18 cellular contexts compared by ENCODE assay signal in genomic region chr4:119697887-119698393, GRCh38.
DNase-seq lines count a peak whose midpoint lies in the region; ATAC-seq lines count a peak whose summit lies in the region.
"Had no signal": no experiment of that assay in that cellular context is flagged by ENCODE, and none has a peak within 500 bp of the region (broad histone marks: within the 10 kb centered on the region; RNA-seq: fewer than 3 reads in every experiment).

No MANE protein-coding gene starts in this region.

- DNase-seq in NCI-H446 (lab: John Stamatoyannopoulos, UW): no peak
- DNase-seq in stimulated activated CD4-positive, alpha-beta T cell treated with anti-CD3 and anti-CD28 coated beads, Interleukin-1b, Interleukin-23, amount 100 ng/mL, for 48 hours: no peak
- DNase-seq in NCI-H2107 (lab: John Stamatoyannopoulos, UW): no peak
- DNase-seq: activated CD8-positive, alpha-beta memory T cell treated with anti-CD3 and anti-CD28 coated beads, Interleukin-2, amount 10 ng/mL, durations not matched to agents 7 days and 5 days; activated naive CD4-positive, alpha-beta T cell; colonic mucosa; left cardiac atrium; NCI-H1417 treated with DMSO at 0.1 percent for 48 hours; NCI-H510A; SHP77 treated with DMSO at 0.1 percent for 48 hours; stimulated activated CD4-positive, alpha-beta T cell treated with anti-CD3 and anti-CD28 coated beads, Interleukin-2, amount 100 ng/mL, for 48 hours had no signal

- peak; percentile 78 for ATAC-seq in GM18520 (IDR thresholded peaks at IDR 0.05; ENCODE audit: unreplicated experiment)
- peak; percentile 83 for ATAC-seq in GM21717 (IDR thresholded peaks at IDR 0.05; ENCODE audit: unreplicated experiment)
- peak; percentile 57 for ATAC-seq in HG03095 (IDR thresholded peaks at IDR 0.05; ENCODE audit: unreplicated experiment)
- ATAC-seq in activated T-helper 17 cell treated with anti-CD3 and anti-CD28 coated beads, Interleukin-2, amount 50 U/mL, for 72 hours (replicated peaks): peak; percentile 52
- ATAC-seq in GM21737 (IDR thresholded peaks at IDR 0.05; ENCODE audit: unreplicated experiment): no peak
- ATAC-seq: activated CD4-positive, CD25-positive, alpha-beta regulatory T cell treated with anti-CD3 and anti-CD28 coated beads, Interleukin-2, amount 50 U/mL, for 24 hours; activated CD8-positive, alpha-beta memory T cell treated with anti-CD3 and anti-CD28 coated beads, Interleukin-2, amount 10 ng/mL, durations not matched to agents 7 days and 5 days; left cardiac atrium had no signal

- no peak overlapping the region for H3K27ac Mint-ChIP-seq in activated T-helper 17 cell treated with anti-CD3 and anti-CD28 coated beads, Interleukin-2, amount 50 U/mL, for 72 hours
- H3K27ac Mint-ChIP-seq: activated CD8-positive, alpha-beta memory T cell treated with anti-CD3 and anti-CD28 coated beads, Interleukin-2, amount 10 ng/mL, durations not matched to agents 7 days and 5 days; mesothelial cell of epicardium had no signal

- H3K27me3 Mint-ChIP-seq in activated T-helper 17 cell treated with anti-CD3 and anti-CD28 coated beads, Interleukin-2, amount 50 U/mL, for 72 hours: peaks cover 14% of the 10 kb centered on the region

- H3K9me3 Mint-ChIP-seq in activated T-helper 17 cell treated with anti-CD3 and anti-CD28 coated beads, Interleukin-2, amount 50 U/mL, for 72 hours: no peaks in the 10 kb centered on the region
- H3K9me3 Mint-ChIP-seq: mesothelial cell of epicardium had no signal

- H3K36me3 Mint-ChIP-seq in activated T-helper 17 cell treated with anti-CD3 and anti-CD28 coated beads, Interleukin-2, amount 50 U/mL, for 72 hours (ENCODE audit: low read depth): no peaks in the 10 kb centered on the region
- H3K36me3 Mint-ChIP-seq: activated CD8-positive, alpha-beta memory T cell treated with anti-CD3 and anti-CD28 coated beads, Interleukin-2, amount 10 ng/mL, durations not matched to agents 7 days and 5 days; mesothelial cell of epicardium had no signal

- H3K4me1 Mint-ChIP-seq in activated T-helper 17 cell treated with anti-CD3 and anti-CD28 coated beads, Interleukin-2, amount 50 U/mL, for 72 hours: no peaks in the 10 kb centered on the region
- H3K4me1 Mint-ChIP-seq: activated CD8-positive, alpha-beta memory T cell treated with anti-CD3 and anti-CD28 coated beads, Interleukin-2, amount 10 ng/mL, durations not matched to agents 7 days and 5 days had no signal

- H3K4me3 Mint-ChIP-seq in activated T-helper 17 cell treated with anti-CD3 and anti-CD28 coated beads, Interleukin-2, amount 50 U/mL, for 72 hours: no peak overlapping the region
- H3K4me3 Mint-ChIP-seq: activated CD8-positive, alpha-beta memory T cell treated with anti-CD3 and anti-CD28 coated beads, Interleukin-2, amount 10 ng/mL, durations not matched to agents 7 days and 5 days; mesothelial cell of epicardium had no signal
